1 cellular context compared by ENCODE assay signal in genomic region chr4:5041609-5042234, GRCh38.
TF ChIP-seq lines count a peak whose summit lies in the region.

No MANE protein-coding gene starts in this region.

TF ChIP-seq in HepG2, 621 proteins besides CTCF, POLR2A, EP300 and RAD21 (continued from another document):
- no peak for TF ChIP-seq HOMEZ (CRISPR knock-in tag; IDR thresholded peaks at IDR 0.05; ENCODE audit: low read depth)
- TF ChIP-seq ZNF547 (CRISPR knock-in tag; IDR thresholded peaks at IDR 0.05), result no peak
- TF ChIP-seq ARHGAP35 (CRISPR knock-in tag; IDR thresholded peaks at IDR 0.05; ENCODE audit: borderline replicate concordance), result no peak
- TF ChIP-seq RFX5 (IDR thresholded peaks at IDR 0.05; ENCODE audit: low read depth, low read length), result no peak
- TF ChIP-seq ZNF34 (CRISPR knock-in tag; IDR thresholded peaks at IDR 0.05; ENCODE audit: borderline replicate concordance), result no peak
- TF ChIP-seq PAF1 (CRISPR knock-in tag; IDR thresholded peaks at IDR 0.05), result no peak
- no peak for TF ChIP-seq PAX8 (CRISPR knock-in tag; IDR thresholded peaks at IDR 0.05; ENCODE audit: borderline replicate concordance)
- TF ChIP-seq CHD4 (IDR thresholded peaks at IDR 0.05; ENCODE audit: borderline replicate concordance, low read length), result no peak
- no peak for TF ChIP-seq ZNF512 (CRISPR knock-in tag; IDR thresholded peaks at IDR 0.05)
- TF ChIP-seq PPARG (CRISPR knock-in tag; conservative IDR thresholded peaks at IDR 0.05), result no peak
- TF ChIP-seq KDM4B (CRISPR knock-in tag; IDR thresholded peaks at IDR 0.05), result no peak
- no peak for TF ChIP-seq SMAD9 (CRISPR knock-in tag; IDR thresholded peaks at IDR 0.05)
- no peak for TF ChIP-seq ZNF383 (CRISPR knock-in tag; IDR thresholded peaks at IDR 0.05; ENCODE audit: borderline replicate concordance)
- no peak for TF ChIP-seq ZNF331 (CRISPR knock-in tag; IDR thresholded peaks at IDR 0.05)
- TF ChIP-seq ETV6 (CRISPR knock-in tag; conservative IDR thresholded peaks at IDR 0.05), result no peak
